Comparison of ENCODE assay signal across 8 cellular contexts in the genomic region with DNA sequence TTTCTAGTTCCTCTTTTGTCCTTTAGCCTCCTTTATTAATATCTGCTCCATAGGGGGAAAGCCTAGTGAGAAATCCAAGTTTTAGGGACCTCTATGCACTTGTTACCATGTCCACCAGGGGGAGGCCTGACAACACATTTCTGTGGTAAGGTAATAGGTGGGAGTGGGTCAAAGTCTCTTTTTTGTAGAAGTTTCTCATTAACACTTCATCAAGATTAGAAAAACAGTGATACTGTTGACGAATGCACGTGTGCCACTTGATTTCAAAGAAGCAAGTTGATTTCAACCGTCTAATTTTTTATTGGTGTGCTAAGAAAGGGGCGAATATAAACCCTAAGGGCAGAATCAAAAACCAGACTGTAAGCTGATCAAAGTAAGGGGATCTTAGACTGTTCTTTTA. TPM values are rescaled to one million over a fixed set of nuclear protein-coding genes. Genes with fewer than 3 reads are reported as not detected.
DNase-seq lines count a peak whose midpoint lies in the region; ATAC-seq and TF ChIP-seq lines count a peak whose summit lies in the region.

No MANE protein-coding gene starts in this region.

- no peaks in the 10 kb centered on the region for H3F3A ChIP-seq in DOHH2 (ENCODE audit: control insufficient read depth, insufficient read depth)

- intact Hi-C loops in Right ventricle myocardium superior (cut with DNase I) = no loop called here

- no peaks in the 10 kb centered on the region for H3K9me2 ChIP-seq in DOHH2 (replicated peaks; ENCODE audit: control insufficient read depth, low read length)

- H3K4me3 ChIP-seq in DOHH2 (ENCODE audit: low read length) = no peak overlapping the region
- H3K4me3 ChIP-seq in SJSA1 = no peak overlapping the region

- no peak overlapping the region for H3K4me2 ChIP-seq in DOHH2 (ENCODE audit: low read length)

- H3K27ac ChIP-seq in DOHH2 (ENCODE audit: low read depth, low read length) = no peak overlapping the region
- no peak overlapping the region for H3K27ac ChIP-seq in SJSA1

- no peaks in the 10 kb centered on the region for H3K9me3 ChIP-seq in DOHH2 (ENCODE audit: control insufficient read depth, insufficient read depth, low read length)
- H3K9me3 ChIP-seq in SJSA1 (replicated peaks) = no peaks in the 10 kb centered on the region

- DNase-seq in HPDE6-E6E7 (ENCODE audit: extremely low spot score) (peak; percentile 28), SJSA1 (ENCODE audit: low read depth in 1 of 2, low spot score in 2 of 2) (peak; percentile 50 to 55), Right ventricle myocardium superior (peak; percentile 48), renal cortical epithelial cell (ENCODE audit: low read depth) (peak; percentile 62), dedifferentiated amniotic fluid mesenchymal stem cell (ENCODE audit: extremely low spot score) (no peak)
- peak; percentile 53 for DNase-seq in activated naive CD4-positive, alpha-beta T cell treated with Interleukin-2 at 50 U/mL for 16 hours

- H3K36me3 ChIP-seq in DOHH2 (ENCODE audit: control insufficient read depth, low read length) (no peaks in the 10 kb centered on the region), SJSA1 (no peaks in the 10 kb centered on the region)

- H3K4me1 ChIP-seq in DOHH2 (ENCODE audit: control insufficient read depth, low read length) = peaks cover 5% of the 10 kb centered on the region
- no peaks in the 10 kb centered on the region for H3K4me1 ChIP-seq in SJSA1 (replicated peaks)

- peak; percentile 81 for TF ChIP-seq CTCF in DOHH2 (IDR thresholded peaks at IDR 0.05; ENCODE audit: low read depth, low read length, poor library complexity, severe bottlenecking)

- ATAC-seq in GM21360 (IDR thresholded peaks at IDR 0.05; ENCODE audit: unreplicated experiment) (peak; percentile 97), Right ventricle myocardium superior (ENCODE audit: poor library complexity) (peak; percentile 83)

- H4K20me1 ChIP-seq in DOHH2 (ENCODE audit: control insufficient read depth, insufficient read depth, low read depth, low read length) = no peaks in the 10 kb centered on the region

- H3K27me3 ChIP-seq in DOHH2 (ENCODE audit: control insufficient read depth, low read length) (peaks cover 15% of the 10 kb centered on the region), SJSA1 (replicated peaks) (no peaks in the 10 kb centered on the region; the same call in 1 of the 2 replicates)

- H3K79me2 ChIP-seq in DOHH2 (ENCODE audit: control insufficient read depth, low read length) = no peaks in the 10 kb centered on the region

RNA-seq across cellular contexts. Expression of a gene that starts 30.6 kb away (rescaled TPM):
- total RNA-seq in SJSA1 (2014; rRNA removed; shearing (Covaris generic)) = 38.5 and 52.3 TPM in 2 replicates
- total RNA-seq in Right ventricle myocardium superior = 182 TPM
- total RNA-seq in renal cortical epithelial cell = 25.0 and 42.2 TPM in 2 replicates

RNA-seq across cellular contexts. Expression of a gene that starts 31.9 kb away (rescaled TPM):
- 4.6 and 5.8 TPM in 2 replicates for total RNA-seq in SJSA1 (2014; rRNA removed; shearing (Covaris generic))
- total RNA-seq in Right ventricle myocardium superior (2.1 TPM), renal cortical epithelial cell (8.5 and 11.1 TPM in 2 replicates)

RNA-seq across cellular contexts. Expression of a gene that starts 35.2 kb away (rescaled TPM):
- total RNA-seq in SJSA1 (2014; rRNA removed; shearing (Covaris generic)) = 17.1 and 23.3 TPM in 2 replicates
- total RNA-seq in Right ventricle myocardium superior (61.2 TPM), renal cortical epithelial cell (16.3 and 29.4 TPM in 2 replicates)
